ENCODE assay signal across 7 cellular contexts in the genomic region with DNA sequence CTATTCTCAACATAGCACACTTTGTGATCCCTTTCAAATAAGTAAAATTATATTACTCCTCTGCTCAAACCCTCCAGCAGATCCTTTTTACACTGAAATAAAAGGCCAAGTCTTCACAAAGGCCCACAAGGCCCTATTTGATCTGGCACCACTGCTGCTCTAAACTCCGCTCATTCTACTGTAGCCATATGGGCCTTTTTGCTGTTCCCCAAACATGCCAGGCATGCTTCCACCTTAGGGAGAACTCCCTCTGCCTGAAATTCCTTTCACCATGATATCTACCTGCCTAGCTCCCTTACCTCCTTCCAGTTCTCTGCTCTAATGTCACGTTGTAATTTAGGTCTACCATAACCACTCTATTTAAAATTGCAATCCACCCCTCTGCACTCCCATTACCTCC. TPM values are rescaled to one million over a fixed set of nuclear protein-coding genes. Genes with fewer than 3 reads are reported as not detected.
"Had no signal": no experiment of that assay in that cellular context is flagged by ENCODE, and none has a peak within 500 bp of the region (broad histone marks: within the 10 kb centered on the region; RNA-seq: fewer than 3 reads in every experiment).

No MANE protein-coding gene starts in this region.

- H3K4me3 ChIP-seq: GM23338, K562 had no signal

- ATAC-seq: GM23338, K562 had no signal

- H2AFZ ChIP-seq: GM23338 had no signal

- H3K4me2 ChIP-seq: GM23338 had no signal

- DNase-seq: H9, HCEC 1CT, IMR-90, KG1 had no signal

RNA-seq across cellular contexts. Expression of gene NRG2, which starts 28.3 kb away (rescaled TPM):
- total RNA-seq: H9, HT-29, K562 had no signal
